Comparison of ENCODE assay signal across 24 cellular contexts in the genomic region with DNA sequence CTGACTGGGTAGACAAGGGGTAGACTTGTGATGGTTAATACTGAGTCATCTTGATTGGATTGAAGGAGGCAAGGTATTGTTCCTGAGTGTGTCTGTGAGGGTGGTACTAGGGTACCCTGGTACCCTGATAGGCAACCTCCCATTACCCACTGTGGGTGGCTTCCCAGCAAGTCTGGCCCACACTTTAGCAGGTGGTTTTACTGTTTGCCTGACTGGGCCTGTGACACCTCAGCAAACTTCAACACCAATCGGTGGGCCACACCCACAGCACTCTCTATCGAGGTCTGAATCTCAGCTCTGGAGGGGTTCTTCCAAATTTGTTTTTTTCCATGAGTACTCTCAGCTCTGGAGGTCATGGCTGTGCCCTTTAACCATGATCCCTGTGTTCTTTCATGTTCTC. TPM values are rescaled to one million over a fixed set of nuclear protein-coding genes. Genes with fewer than 3 reads are reported as not detected.
"Had no signal": no experiment of that assay in that cellular context is flagged by ENCODE, and none has a peak within 500 bp of the region (broad histone marks: within the 10 kb centered on the region; RNA-seq: fewer than 3 reads in every experiment).

No MANE protein-coding gene starts in this region.

- H3K4me1 ChIP-seq: SJCRH30 had no signal

- H3K9me3 ChIP-seq: SJCRH30 had no signal

- ATAC-seq: Panc1, PC-3, Right ventricle myocardium inferior, SK-N-SH treated with all-trans-retinoic acid at 6 μM for 48 hours had no signal

- H3K4me3 ChIP-seq: SJCRH30 had no signal

- H3K27ac ChIP-seq: SJCRH30 had no signal

- DNase-seq: KBM-7; NCI-H1048; NCI-H1105; NCI-H1417; NCI-H1436 treated with DMSO at 0.1 percent for 48 hours; NCI-H1694; NCI-H187 treated with DMSO at 0.1 percent for 48 hours; NCI-H2029 treated with DMSO at 0.1 percent for 48 hours; NCI-H226; NCI-H446; NCI-H510A; NCI-H524 treated with DMSO at 0.1 percent for 48 hours; NCI-H69; NCI-H774; NK-92 treated with Interleukin-12 subunit alpha and Interleukin-12 subunit beta, amount 100 ng/mL, for 24 hours; PC-3; SHP77 treated with DMSO at 0.1 percent for 48 hours; SJCRH30 had no signal

- H3K36me3 ChIP-seq: SJCRH30 had no signal

RNA-seq across cellular contexts. Expression of gene SH3GL3, which starts 24.6 kb away (rescaled TPM):
- total RNA-seq: HT-29, LHCN-M2, OCI-LY7, Right ventricle myocardium inferior, SJCRH30 had no signal
